8 cellular contexts compared by ENCODE assay signal in genomic region chr1:114346480-114347029, GRCh38.
DNase-seq lines count a peak whose midpoint lies in the region; ATAC-seq and TF ChIP-seq lines count a peak whose summit lies in the region.

No MANE protein-coding gene starts in this region.

- H3K4me1 ChIP-seq in BLaER1 (peaks cover 29% of the 10 kb centered on the region), colonic mucosa (no peaks in the 10 kb centered on the region)

- peak overlapping the region; percentile 63 for H3K4me3 ChIP-seq in BLaER1
- H3K4me3 ChIP-seq in colonic mucosa: peak overlapping the region; percentile 35

- H3K27me3 ChIP-seq in BLaER1: no peaks in the 10 kb centered on the region
- H3K27me3 ChIP-seq in colonic mucosa: no peaks in the 10 kb centered on the region
- H3K27me3 ChIP-seq in layer of hippocampus (ENCODE audit: control insufficient read depth, insufficient read depth, low read length): no peaks in the 10 kb centered on the region

- no peaks in the 10 kb centered on the region for H4K20me1 ChIP-seq in BLaER1

- H3K4me2 ChIP-seq in BLaER1: peak overlapping the region; percentile 82

- H3K36me3 ChIP-seq in BLaER1: no peaks in the 10 kb centered on the region
- no peaks in the 10 kb centered on the region for H3K36me3 ChIP-seq in colonic mucosa

- DNase-seq in NCI-H524 (lab: John Stamatoyannopoulos, UW) (peak; percentile 77 to 86), colonic mucosa (peak; percentile 96)
- DNase-seq in activated CD4-positive, alpha-beta T cell treated with anti-CD3 and anti-CD28 coated beads for 48 hours: peak; percentile 98
- DNase-seq in stimulated activated CD4-positive, alpha-beta T cell treated with anti-CD3 and anti-CD28 coated beads, Interleukin-1b, Interleukin-23, amount 100 ng/mL, for 1 hour (ENCODE audit: low read depth in 2 of 2): peak; percentile 91 to 94

- TF ChIP-seq CTCF in colonic mucosa (IDR thresholded peaks at IDR 0.05): peak; percentile 100

- H3K9me3 ChIP-seq in BLaER1 (no peaks in the 10 kb centered on the region), colonic mucosa (no peaks in the 10 kb centered on the region)

- no peak overlapping the region for H3K27ac ChIP-seq in BLaER1
- peak overlapping the region; percentile 13 for H3K27ac ChIP-seq in colonic mucosa
- peak overlapping the region; percentile 43 for H3K27ac ChIP-seq in layer of hippocampus (ENCODE audit: low read depth, low read length)

- ATAC-seq in GM19328 (IDR thresholded peaks at IDR 0.05; ENCODE audit: unreplicated experiment) (peak; percentile 99), HG03460 (IDR thresholded peaks at IDR 0.05; ENCODE audit: unreplicated experiment) (peak; percentile 99)

- H3K9ac ChIP-seq in BLaER1 (peak overlapping the region; percentile 68), colonic mucosa (ENCODE audit: low read depth in 2 of 2, low read length in 2 of 2) (peak overlapping the region in 1 of 2 donors; percentile 15)

- intact Hi-C loops in colonic mucosa (cut with DNase I): loop anchor here (5.0 to 10.0 kb wide), 4 partner anchors 81 to 706 kb away; partner anchors contain the start of gene DENND2C
